In genomic region chr11:12288212-12288933, GRCh38 we compare ENCODE assay signal across 8 cellular contexts.
DNase-seq lines count a peak whose midpoint lies in the region; ATAC-seq, FAIRE-seq and TF ChIP-seq lines count a peak whose summit lies in the region.

No MANE protein-coding gene starts in this region.

- H3K9me3 Mint-ChIP-seq in WTC11 = peaks cover 13% of the 10 kb centered on the region

- H3K4me3 ChIP-seq in duodenal mucosa (ENCODE audit: low read depth in 1 of 2, low read length in 2 of 2) (no peak overlapping the region), lower leg skin (ENCODE audit: low read depth, poor library complexity, severe bottlenecking) (no peak overlapping the region)

- peak; percentile 90 for DNase-seq in AG09319 (ENCODE audit: extremely low read depth, low read depth)
- peak; percentile 56 for DNase-seq in GM19239 (ENCODE audit: insufficient read length, low spot score)
- peak; percentile 85 for DNase-seq in NCI-H2196 treated with DMSO at 0.1 percent for 48 hours (lab: John Stamatoyannopoulos, UW; ENCODE audit: unreplicated experiment)
- DNase-seq in WTC11 (ENCODE audit: low spot score) = peak; percentile 95
- peak; percentile 54 to 90 for DNase-seq in lower leg skin (ENCODE audit: low spot score in 2 of 2)
- DNase-seq in stimulated activated CD8-positive, alpha-beta memory T cell treated with anti-CD3 and anti-CD28 coated beads, Interleukin-12 subunit alpha, Interleukin-12 subunit beta, amount 100 ng/mL, for 1 hour (ENCODE audit: low read depth) = peak; percentile 4
- DNase-seq in OCI-M2 (lab: John Stamatoyannopoulos, UW; ENCODE audit: unreplicated experiment) = no peak

- ATAC-seq in WTC11 = peak; percentile 69

- peak overlapping the region; percentile 59 for H3K27ac ChIP-seq in duodenal mucosa (ENCODE audit: low read depth, low read length)

- no peaks in the 10 kb centered on the region for H3K36me3 Mint-ChIP-seq in WTC11

- no peaks in the 10 kb centered on the region for H3K27me3 ChIP-seq in duodenal mucosa (ENCODE audit: control insufficient read depth in 1 of 2, insufficient read depth in 2 of 2, low read length in 2 of 2)

- POLR2A ChIA-PET in WTC11 (lab: Charles Lee) = interaction anchor here (1.0 to 1.6 kb wide), 2 partner anchors 42 to 89 kb away, joined by 3 to 5 read pairs; partner anchors contain the start of gene PARVA

- FAIRE-seq in GM19239 (lab: Jason Lieb, UNC) = no peak

- H3K9ac ChIP-seq in duodenal mucosa (ENCODE audit: low read depth in 1 of 2, low read length in 2 of 2) = no peak overlapping the region

- H3K27me3 Mint-ChIP-seq in WTC11 (ENCODE audit: low read depth) = no peaks in the 10 kb centered on the region

- WGBS in lower leg skin, 2 donors = 35 to 56% methylated on average over 10 to 11 of the region's 12 CpGs

- peaks cover 15% of the 10 kb centered on the region for H3K4me1 Mint-ChIP-seq in WTC11

- no peak overlapping the region for H3K4me3 Mint-ChIP-seq in WTC11

- H3K4me1 ChIP-seq in duodenal mucosa (ENCODE audit: control insufficient read depth in 1 of 2, insufficient read depth in 2 of 2, low read length in 2 of 2) = peaks cover 4 to 12% of the 10 kb centered on the region in 2 donors

- CTCF ChIA-PET in WTC11 (lab: Charles Lee) = interaction anchor here (0.5 to 4.8 kb wide), 84 partner anchors 8 to 919 kb away, joined by 3 to 101 read pairs (median 5); partner anchors contain the start of genes DKK3 and PARVA

- no peaks in the 10 kb centered on the region for H3K9me3 ChIP-seq in duodenal mucosa (ENCODE audit: control insufficient read depth in 1 of 2, low read length in 2 of 2)

- H3K27ac Mint-ChIP-seq in WTC11 = no peak overlapping the region

- no peak for TF ChIP-seq POLR2A in lower leg skin (IDR thresholded peaks at IDR 0.05)

- H3K36me3 ChIP-seq in duodenal mucosa (ENCODE audit: control insufficient read depth in 1 of 2, insufficient read depth in 2 of 2, low read length in 2 of 2) = no peaks in the 10 kb centered on the region

- intact Hi-C loops in lower leg skin (cut with DNase I; ENCODE audit: low total_unique reads) = no loop called here

- TF ChIP-seq CTCF in AG09319 (IDR thresholded peaks at IDR 0.05; ENCODE audit: low read depth, low read length) = no peak; the same call in none of the 2 replicates
- peak; percentile 89 for TF ChIP-seq CTCF in WTC11 (IDR thresholded peaks at IDR 0.05)
- peak in 1 of 3 donors; percentile 42 for TF ChIP-seq CTCF in lower leg skin (IDR thresholded peaks at IDR 0.05)

TF ChIP-seq in WTC11, 78 proteins besides CTCF, POLR2A, EP300 and RAD21:
- TF ChIP-seq ZNF416 (CRISPR knock-in tag; IDR thresholded peaks at IDR 0.05) (peak; percentile 85), FOXP1 (CRISPR knock-in tag; IDR thresholded peaks at IDR 0.05; ENCODE audit: borderline replicate concordance) (no peak), NR1H2 (CRISPR knock-in tag; IDR thresholded peaks at IDR 0.05) (no peak), ZNF396 (CRISPR knock-in tag; IDR thresholded peaks at IDR 0.05; ENCODE audit: borderline replicate concordance) (peak; percentile 50; the same call in 1 of the 2 replicates)
